ENCODE assay signal across 8 cellular contexts in genomic region chr14:22589096-22589839, GRCh38. TPM values are rescaled to one million over a fixed set of nuclear protein-coding genes. Genes with fewer than 3 reads are reported as not detected.
DNase-seq lines count a peak whose midpoint lies in the region; ATAC-seq and TF ChIP-seq lines count a peak whose summit lies in the region.

DAD1 (minus strand) TSS chr14:22589224; CDS start chr14:22589157, 67 bp downstream.

- peak within 1 kb of the TSS; percentile 82 for H3K9ac ChIP-seq in H9 (ENCODE audit: extremely low read depth, insufficient read length, low read length)

- H3K79me2 ChIP-seq in H9 (ENCODE audit: insufficient read depth, low read length) = peaks cover 14% of the 10 kb centered on the region; the same call in 1 of the 2 replicates

- H2BK120ac ChIP-seq in H9 (ENCODE audit: low read depth, low read length, poor library complexity, severe bottlenecking) = no peak within 1 kb of the TSS

- peaks cover 4 to 12% (median 5%) of the 10 kb centered on the region in 3 experiments; a peak in 5 of 7 replicates for H3K36me3 Mint-ChIP-seq in H9 (ENCODE audit: insufficient read depth in 1 of 3, low read depth in 3 of 3)
- peaks cover 17% of the 10 kb centered on the region for H3K36me3 Mint-ChIP-seq in natural killer cell treated with Interleukin-12 subunit alpha and Interleukin-12 subunit beta and Interleukin-15 and Interleukin-18, amount 100 ng/mL, for 72 hours

- H3K4me3 Mint-ChIP-seq in H9 = peak within 1 kb of the TSS; percentile 100
- H3K4me3 Mint-ChIP-seq in natural killer cell treated with Interleukin-12 subunit alpha and Interleukin-12 subunit beta and Interleukin-15 and Interleukin-18, amount 100 ng/mL, for 72 hours = peak within 1 kb of the TSS; percentile 98

- H2BK15ac ChIP-seq in H9 (ENCODE audit: low read depth, low read length) = no peak within 1 kb of the TSS

- DNase-seq in ELR (ENCODE audit: low read depth) (peak; percentile 99), H9 (peak; percentile 99), MG63 (peak; percentile 93), SHP77 treated with DMSO at 0.1 percent for 48 hours (lab: John Stamatoyannopoulos, UW) (peak; percentile 99), fibroblast of pulmonary artery (ENCODE audit: low read depth) (peak; percentile 100)
- DNase-seq in activated effector memory CD4-positive, alpha-beta T cell treated with anti-CD3 and anti-CD28 coated beads, Interleukin-2, amount 50 U/mL, for 16 hours = peak; percentile 100
- DNase-seq in natural killer cell treated with Interleukin-12 subunit alpha and Interleukin-12 subunit beta and Interleukin-15 and Interleukin-18, amount 100 ng/mL, for 72 hours (ENCODE audit: low spot score) = peak; percentile 99
- DNase-seq in stimulated activated naive CD8-positive, alpha-beta T cell treated with anti-CD3 and anti-CD28 coated beads, Interleukin-15, Interleukin-2, amounts not matched to agents 100 U/mL and 50 U/mL, for 24 hours = peak; percentile 100

- peak within 1 kb of the TSS; percentile 8 for H3K27ac ChIP-seq in H9 (ENCODE audit: insufficient read length, low read depth, low read length)

- peaks cover 7% of the 10 kb centered on the region for H3K79me1 ChIP-seq in H9 (ENCODE audit: insufficient read depth, low read depth, low read length, poor library complexity, severe bottlenecking)

- peak within 1 kb of the TSS; percentile 67; the same call in 1 of the 2 replicates for H3K14ac ChIP-seq in H9 (ENCODE audit: insufficient read depth, low read length)

- no peak within 1 kb of the TSS for H3K18ac ChIP-seq in H9 (ENCODE audit: insufficient read length, low read depth, low read length)

- no peak within 1 kb of the TSS for H3T11ph ChIP-seq in H9 (ENCODE audit: low read length)

- no peaks in the 10 kb centered on the region; the same call in 1 of the 2 replicates for H3K4me1 ChIP-seq in H9 (ENCODE audit: insufficient read depth, low read length)

- H3K4me3 ChIP-seq in MG63 (peak within 1 kb of the TSS; percentile 89), fibroblast of pulmonary artery (replicated peaks; ENCODE audit: low read depth, low read length) (peak within 1 kb of the TSS; percentile 100)

- H3K9me3 Mint-ChIP-seq in H9 = no peaks in the 10 kb centered on the region
- no peaks in the 10 kb centered on the region for H3K9me3 Mint-ChIP-seq in natural killer cell treated with Interleukin-12 subunit alpha and Interleukin-12 subunit beta and Interleukin-15 and Interleukin-18, amount 100 ng/mL, for 72 hours

- H3K36me3 ChIP-seq in MG63 = peaks cover 22% of the 10 kb centered on the region

- H3K9me3 ChIP-seq in H9 (ENCODE audit: control insufficient read depth, low read depth, low read length) = no peaks in the 10 kb centered on the region
- no peaks in the 10 kb centered on the region for H3K9me3 ChIP-seq in MG63

- H3K56ac ChIP-seq in H9 (ENCODE audit: insufficient read length, low read depth, low read length) = no peak within 1 kb of the TSS

- H4K91ac ChIP-seq in H9 (ENCODE audit: insufficient read length, low read depth, low read length) = no peak within 1 kb of the TSS

- no peak within 1 kb of the TSS for H4K5ac ChIP-seq in H9 (ENCODE audit: insufficient read length, low read depth, low read length)

- H3K4ac ChIP-seq in H9 (ENCODE audit: low read depth, low read length) = no peak within 1 kb of the TSS

- no peak within 1 kb of the TSS for H2AK5ac ChIP-seq in H9 (ENCODE audit: insufficient read length, low read length)

- no peak within 1 kb of the TSS for H2BK20ac ChIP-seq in H9 (ENCODE audit: low read depth, low read length, poor library complexity, severe bottlenecking)

- peak within 1 kb of the TSS; percentile 71 for H3K4me2 ChIP-seq in H9 (ENCODE audit: insufficient read depth, insufficient read length, low read length)

- H2BK5ac ChIP-seq in H9 (ENCODE audit: insufficient read length, low read length) = no peak within 1 kb of the TSS

- WGBS in H9 (ENCODE audit: extremely low coverage, insufficient read length, low lambda C conversion rate) = no CpG with 5 or more reads among the region's 44 CpGs

- H2AFZ ChIP-seq in H9 (ENCODE audit: low read length) = no peak within 1 kb of the TSS

- ATAC-seq in natural killer cell treated with Interleukin-12 subunit alpha and Interleukin-12 subunit beta and Interleukin-15 and Interleukin-18, amount 100 ng/mL, for 72 hours = peak; percentile 96 to 98
- peak; percentile 93 for ATAC-seq in stimulated activated naive CD8-positive, alpha-beta T cell treated with anti-CD3 and anti-CD28 coated beads, Interleukin-15, Interleukin-2, amounts not matched to agents 100 U/mL and 50 U/mL, for 24 hours

- no peaks in the 10 kb centered on the region for H3K27me3 Mint-ChIP-seq in H9 (ENCODE audit: low read depth)
- H3K27me3 Mint-ChIP-seq in natural killer cell treated with Interleukin-12 subunit alpha and Interleukin-12 subunit beta and Interleukin-15 and Interleukin-18, amount 100 ng/mL, for 72 hours = peaks cover 8 to 12% of the 10 kb centered on the region in 2 donors

- no peak within 1 kb of the TSS for H3K23ac ChIP-seq in H9 (ENCODE audit: insufficient read length, low read depth, low read length)

- no peak within 1 kb of the TSS for H4K8ac ChIP-seq in H9 (replicated peaks; ENCODE audit: insufficient read length, low read depth, low read length)

- H3K4me1 Mint-ChIP-seq in H9 = peaks cover 16 to 32% of the 10 kb centered on the region in 2 experiments
- H3K4me1 Mint-ChIP-seq in natural killer cell treated with Interleukin-12 subunit alpha and Interleukin-12 subunit beta and Interleukin-15 and Interleukin-18, amount 100 ng/mL, for 72 hours (ENCODE audit: low read depth in 2 of 2) = peaks cover 47 to 49% of the 10 kb centered on the region in 2 donors

- no peaks in the 10 kb centered on the region for H3K27me3 ChIP-seq in H9 (ENCODE audit: insufficient read depth, low read length)
- no peaks in the 10 kb centered on the region for H3K27me3 ChIP-seq in MG63

- H2BK12ac ChIP-seq in H9 (ENCODE audit: insufficient read length, low read depth, low read length) = no peak within 1 kb of the TSS

- TF ChIP-seq CTCF in H9 (conservative IDR thresholded peaks at IDR 0.05) = peak; percentile 41; the same call in 1 of the 3 replicates
- no peak for TF ChIP-seq CTCF in fibroblast of pulmonary artery (IDR thresholded peaks at IDR 0.05; ENCODE audit: low read length, missing control alignments)

- H3K23me2 ChIP-seq in H9 (ENCODE audit: insufficient read length, low read depth, low read length, poor library complexity, severe bottlenecking) = peaks cover 9% of the 10 kb centered on the region

- peak within 1 kb of the TSS; percentile 97 to 99 (median 99) for H3K27ac Mint-ChIP-seq in H9
- peak within 1 kb of the TSS; percentile 98 to 99 for H3K27ac Mint-ChIP-seq in natural killer cell treated with Interleukin-12 subunit alpha and Interleukin-12 subunit beta and Interleukin-15 and Interleukin-18, amount 100 ng/mL, for 72 hours

- no peaks in the 10 kb centered on the region for H4K20me1 ChIP-seq in H9 (ENCODE audit: control insufficient read depth, insufficient read depth, insufficient read length)

RNA-seq across cellular contexts. Expression of gene DAD1, which starts in this region (rescaled TPM):
- 127 TPM in 2 replicates for total RNA-seq in H9 (2021)
- 275 and 292 TPM in 2 replicates for total RNA-seq in MG63 (2014; rRNA removed; shearing (Covaris generic); ENCODE audit: low replicate concordance)
- 100 to 1,000 TPM; 147 to 221 TPM for total RNA-seq in natural killer cell treated with Interleukin-12 subunit alpha and Interleukin-12 subunit beta and Interleukin-15 and Interleukin-18, amount 100 ng/mL, for 72 hours

Comparison
In these comparisons a context has a peak if more than half of its experiments do, and no peak if none do; other contexts are left out.
1. Peak in every context shown above with its lines: DNase-seq, ATAC-seq, H3K4me3 ChIP-seq and H3K27ac ChIP-seq.